ENCODE assay signal across 8 cellular contexts in genomic region chr17:67365762-67366192, GRCh38. TPM values are rescaled to one million over a fixed set of nuclear protein-coding genes. Genes with fewer than 3 reads are reported as not detected.
DNase-seq lines count a peak whose midpoint lies in the region; ATAC-seq and TF ChIP-seq lines count a peak whose summit lies in the region.

No MANE protein-coding gene starts in this region.

- peak overlapping the region; percentile 97 for H3K27ac ChIP-seq in osteoblast (ENCODE audit: low read depth, low read length)

- peak overlapping the region; percentile 68 for H2AFZ ChIP-seq in osteoblast (ENCODE audit: low read length)

- peak overlapping the region; percentile 98 for H3K4me3 Mint-ChIP-seq in T-helper 2 cell treated with Interferon-gamma antibody and Interleukin-4, amounts not matched to agents 5 μg/mL and 100 μg/mL, for 36 hours

- H3K27me3 ChIP-seq in osteoblast (ENCODE audit: insufficient read depth, low read length), result no peaks in the 10 kb centered on the region

- H3K4me3 ChIP-seq in WI38 (ENCODE audit: low read depth, low read length), result peak overlapping the region; percentile 97
- peak overlapping the region; percentile 99 for H3K4me3 ChIP-seq in fibroblast of mammary gland (ENCODE audit: control insufficient read depth, low read depth, low read length)
- peak overlapping the region; percentile 82 for H3K4me3 ChIP-seq in osteoblast (ENCODE audit: insufficient read depth, low read length)

- peaks cover 59% of the 10 kb centered on the region for H3K79me2 ChIP-seq in osteoblast (ENCODE audit: insufficient read depth, low read length)

- H3K9me3 Mint-ChIP-seq in T-helper 2 cell treated with Interferon-gamma antibody and Interleukin-4, amounts not matched to agents 5 μg/mL and 100 μg/mL, for 36 hours, result no peaks in the 10 kb centered on the region

- H3K4me1 Mint-ChIP-seq in T-helper 2 cell treated with Interferon-gamma antibody and Interleukin-4, amounts not matched to agents 5 μg/mL and 100 μg/mL, for 36 hours (ENCODE audit: low read depth), result peaks cover 51% of the 10 kb centered on the region

- no peak for TF ChIP-seq CTCF in WI38 (IDR thresholded peaks at IDR 0.05; ENCODE audit: low read depth, low read length)
- TF ChIP-seq CTCF in fibroblast of mammary gland (conservative IDR thresholded peaks at IDR 0.05; ENCODE audit: control insufficient read depth, insufficient read depth, low read depth, low read length), result no peak
- TF ChIP-seq CTCF in osteoblast (IDR thresholded peaks at IDR 0.05; ENCODE audit: extremely low read depth, low read depth, low read length), result no peak

- ATAC-seq in HG03342 (IDR thresholded peaks at IDR 0.05; ENCODE audit: unreplicated experiment), result peak; percentile 25

- peaks cover 37% of the 10 kb centered on the region for H4K20me1 ChIP-seq in osteoblast (ENCODE audit: insufficient read depth, low read length)

- H3K36me3 Mint-ChIP-seq in T-helper 2 cell treated with Interferon-gamma antibody and Interleukin-4, amounts not matched to agents 5 μg/mL and 100 μg/mL, for 36 hours (ENCODE audit: low read depth), result peaks cover 34% of the 10 kb centered on the region

- H3K27ac Mint-ChIP-seq in T-helper 2 cell treated with Interferon-gamma antibody and Interleukin-4, amounts not matched to agents 5 μg/mL and 100 μg/mL, for 36 hours, result peak overlapping the region; percentile 95

- no peaks in the 10 kb centered on the region for H3K9me3 ChIP-seq in osteoblast (ENCODE audit: low read depth, low read length)

- H3K27me3 Mint-ChIP-seq in T-helper 2 cell treated with Interferon-gamma antibody and Interleukin-4, amounts not matched to agents 5 μg/mL and 100 μg/mL, for 36 hours (ENCODE audit: low read depth), result peaks cover 14% of the 10 kb centered on the region

- peak; percentile 38 for DNase-seq in T-helper 2 cell treated with Interferon-gamma antibody and Interleukin-4, amounts not matched to agents 5 μg/mL and 100 μg/mL, for 36 hours (ENCODE audit: low spot score)
- DNase-seq in T-helper 2 cell (no peak), fibroblast of mammary gland (ENCODE audit: low read depth) (peak; percentile 93), osteoblast (ENCODE audit: insufficient read length, low spot score, missing footprints) (no peak), anterior cingulate cortex (lab: John Stamatoyannopoulos, UW) (no peak), 8988T (no peak)

- peak overlapping the region; percentile 95 for H3K4me2 ChIP-seq in osteoblast (ENCODE audit: insufficient read depth, low read length)

- H3K4me1 ChIP-seq in osteoblast (ENCODE audit: insufficient read depth, low read length), result peaks cover 23% of the 10 kb centered on the region

- peaks cover 4% of the 10 kb centered on the region for H3K36me3 ChIP-seq in osteoblast (ENCODE audit: insufficient read depth, low read length)

RNA-seq across cellular contexts. Expression of gene PSMD12, which starts 0.6 kb away (rescaled TPM):
- 22.7 and 24.2 TPM in 2 replicates for total RNA-seq in osteoblast

RNA-seq across cellular contexts. Expression of gene PITPNC1, which starts 11.3 kb away (rescaled TPM):
- total RNA-seq in osteoblast, result 5.0 and 6.2 TPM in 2 replicates

Comparison
In these comparisons a context has a peak if more than half of its experiments do, and no peak if none do; other contexts are left out.
1. DNase-seq: peak in T-helper 2 cell treated with Interferon-gamma antibody and Interleukin-4, amounts not matched to agents 5 μg/mL and 100 μg/mL, for 36 hours (single experiment) and fibroblast of mammary gland (single experiment); none in T-helper 2 cell (0 of 5), osteoblast (single experiment), anterior cingulate cortex (0 of 58) and 8988T (single experiment).
2. Peak in every context shown above with its lines, with median percentiles within 50 percentile points of each other: H3K4me3 ChIP-seq.